32 cellular contexts compared by ENCODE assay signal in the genomic region with DNA sequence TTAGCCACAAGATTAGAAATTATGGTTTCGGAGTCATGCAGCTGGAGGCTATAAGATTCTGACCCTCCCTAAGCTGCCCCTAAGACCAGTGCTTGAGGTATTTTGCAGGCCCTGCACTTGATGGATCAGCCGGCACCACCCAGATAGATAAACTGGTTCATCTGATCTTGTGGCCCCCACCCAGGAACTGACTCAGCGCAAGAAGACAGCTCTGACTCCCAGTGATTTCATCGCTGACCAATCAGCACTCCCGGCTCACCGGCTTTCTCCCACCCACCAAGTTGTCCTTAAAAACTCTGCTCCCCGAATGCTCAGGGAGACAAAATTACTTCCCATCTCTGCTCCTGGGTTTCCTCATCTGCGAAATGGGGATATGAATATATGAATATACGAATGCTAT. TPM values are rescaled to one million over a fixed set of nuclear protein-coding genes. Genes with fewer than 3 reads are reported as not detected.
"Had no signal": no experiment of that assay in that cellular context is flagged by ENCODE, and none has a peak within 500 bp of the region (broad histone marks: within the 10 kb centered on the region; RNA-seq: fewer than 3 reads in every experiment).

No MANE protein-coding gene starts in this region.

- H3K4me3 Mint-ChIP-seq: stimulated activated effector memory CD8-positive, alpha-beta T cell treated with anti-CD3 and anti-CD28 coated beads, Interleukin-12 subunit alpha, Interleukin-12 subunit beta, amount 100 ng/mL, for 72 hours; stimulated activated memory B cell treated with anti-CD40 and anti-IgM and Interleukin-4, amounts not matched to agents 10 μg/mL and 1 μg/mL and 100 μg/mL, for 72 hours; stimulated activated naive B cell treated with anti-CD40 and anti-IgM and Interleukin-4, amounts not matched to agents 10 μg/mL and 1 μg/mL and 100 μg/mL, for 72 hours; stimulated activated naive CD8-positive, alpha-beta T cell treated with anti-CD3 and anti-CD28 coated beads, Interleukin-15, amount 100 ng/mL, for 72 hours; stimulated activated naive CD8-positive, alpha-beta T cell treated with anti-CD3 and anti-CD28 coated beads, Interleukin-15, Interleukin-2, amounts not matched to agents 100 ng/mL and 50 ng/mL, for 24 hours had no signal

- H3K27ac ChIP-seq: stomach, suprapubic skin, testis, thoracic aorta, thyroid gland, tibial artery, tibial nerve, transverse colon, upper lobe of left lung, upper lobe of right lung, uterus, vagina had no signal

- H3K36me3 ChIP-seq: stomach, suprapubic skin, thoracic aorta, thyroid gland, tibial artery, tibial nerve, transverse colon, upper lobe of left lung, upper lobe of right lung, uterus, vagina had no signal

- H3K9me3 ChIP-seq: stomach, suprapubic skin, testis, thoracic aorta, thyroid gland, tibial artery, transverse colon, upper lobe of left lung, upper lobe of right lung, uterus, vagina had no signal

- H3K27ac Mint-ChIP-seq: stimulated activated effector memory CD8-positive, alpha-beta T cell treated with anti-CD3 and anti-CD28 coated beads, Interleukin-12 subunit alpha, Interleukin-12 subunit beta, amount 100 ng/mL, for 72 hours; stimulated activated memory B cell treated with anti-CD40 and anti-IgM and Interleukin-4, amounts not matched to agents 10 μg/mL and 1 μg/mL and 100 μg/mL, for 72 hours; stimulated activated naive B cell treated with anti-CD40 and anti-IgM and Interleukin-4, amounts not matched to agents 10 μg/mL and 1 μg/mL and 100 μg/mL, for 72 hours; stimulated activated naive CD8-positive, alpha-beta T cell treated with anti-CD3 and anti-CD28 coated beads, Interleukin-15, amount 100 ng/mL, for 72 hours; stimulated activated naive CD8-positive, alpha-beta T cell treated with anti-CD3 and anti-CD28 coated beads, Interleukin-15, Interleukin-2, amounts not matched to agents 100 ng/mL and 50 ng/mL, for 24 hours had no signal

- ATAC-seq: stimulated activated effector memory CD8-positive, alpha-beta T cell treated with anti-CD3 and anti-CD28 coated beads, Interleukin-12 subunit alpha, Interleukin-12 subunit beta, amount 100 ng/mL, for 72 hours; stimulated activated memory B cell treated with anti-CD40 and anti-IgM and Interleukin-4, amounts not matched to agents 10 μg/mL and 1 μg/mL and 100 μg/mL, for 72 hours; stimulated activated naive B cell treated with anti-CD40 and anti-IgM and Interleukin-4, amounts not matched to agents 10 μg/mL and 1 μg/mL and 100 μg/mL, for 72 hours; stimulated activated naive CD8-positive, alpha-beta T cell treated with anti-CD3 and anti-CD28 coated beads, Interleukin-15, amount 100 ng/mL, for 72 hours; stimulated activated naive CD8-positive, alpha-beta T cell treated with anti-CD3 and anti-CD28 coated beads, Interleukin-15, Interleukin-2, amounts not matched to agents 100 U/mL and 50 U/mL, for 24 hours; upper lobe of right lung had no signal

- DNase-seq: stimulated activated CD4-positive, alpha-beta T cell treated with anti-CD3 and anti-CD28 coated beads, Interleukin-2, amount 100 ng/mL, for 48 hours; stimulated activated CD4-positive, alpha-beta T cell treated with anti-CD3 and anti-CD28 coated beads, Interleukin-4, amount 100 ng/mL, for 1 hour; stimulated activated CD4-positive, alpha-beta T cell treated with anti-CD3 and anti-CD28 coated beads, Interleukin-4, amount 100 ng/mL, for 24 hours; stimulated activated CD4-positive, alpha-beta T cell treated with anti-CD3 and anti-CD28 coated beads, Interleukin-4, amount 100 ng/mL, for 4 hours; stimulated activated CD8-positive, alpha-beta memory T cell treated with anti-CD3 and anti-CD28 coated beads, Interleukin-4, amount 100 ng/mL, for 48 hours; stimulated activated naive B cell treated with anti-CD40 and anti-IgM and Interleukin-4, amounts not matched to agents 10 μg/mL and 1 μg/mL and 100 μg/mL, for 72 hours; stimulated activated naive CD4-positive, alpha-beta T cell; stimulated activated naive CD4-positive, alpha-beta T cell treated with Interleukin-2 at 50 U/mL for 16 hours; stimulated activated naive CD8-positive, alpha-beta T cell treated with anti-CD3 and anti-CD28 coated beads, Interleukin-15, amount 100 ng/mL, for 72 hours; stimulated activated naive CD8-positive, alpha-beta T cell treated with anti-CD3 and anti-CD28 coated beads, Interleukin-15, Interleukin-2, amounts not matched to agents 100 U/mL and 50 U/mL, for 24 hours; stomach; substantia nigra; testis; thyroid gland; tibial artery; transverse colon; trophoblast cell; upper lobe of left lung; upper lobe of right lung; uterus had no signal

- H3K4me1 ChIP-seq: stomach, suprapubic skin, testis, thyroid gland, tibial artery, tibial nerve, transverse colon, upper lobe of left lung, upper lobe of right lung, uterus, vagina had no signal

- H3K9me3 Mint-ChIP-seq: stimulated activated effector memory CD8-positive, alpha-beta T cell treated with anti-CD3 and anti-CD28 coated beads, Interleukin-12 subunit alpha, Interleukin-12 subunit beta, amount 100 ng/mL, for 72 hours; stimulated activated memory B cell treated with anti-CD40 and anti-IgM and Interleukin-4, amounts not matched to agents 10 μg/mL and 1 μg/mL and 100 μg/mL, for 72 hours; stimulated activated naive CD8-positive, alpha-beta T cell treated with anti-CD3 and anti-CD28 coated beads, Interleukin-15, amount 100 ng/mL, for 72 hours; stimulated activated naive CD8-positive, alpha-beta T cell treated with anti-CD3 and anti-CD28 coated beads, Interleukin-15, Interleukin-2, amounts not matched to agents 100 ng/mL and 50 ng/mL, for 24 hours had no signal

- H3K4me3 ChIP-seq: stomach, suprapubic skin, testis, thoracic aorta, thyroid gland, tibial artery, tibial nerve, transverse colon, upper lobe of left lung, upper lobe of right lung, uterus, vagina had no signal

- H3K27me3 ChIP-seq: suprapubic skin, testis, thyroid gland, tibial artery, tibial nerve, transverse colon, upper lobe of left lung, upper lobe of right lung, uterus, vagina had no signal

- FAIRE-seq: urothelium cell line had no signal

- H3K4me1 Mint-ChIP-seq: stimulated activated effector memory CD8-positive, alpha-beta T cell treated with anti-CD3 and anti-CD28 coated beads, Interleukin-12 subunit alpha, Interleukin-12 subunit beta, amount 100 ng/mL, for 72 hours; stimulated activated memory B cell treated with anti-CD40 and anti-IgM and Interleukin-4, amounts not matched to agents 10 μg/mL and 1 μg/mL and 100 μg/mL, for 72 hours; stimulated activated naive CD8-positive, alpha-beta T cell treated with anti-CD3 and anti-CD28 coated beads, Interleukin-15, amount 100 ng/mL, for 72 hours had no signal

- H3K36me3 Mint-ChIP-seq: stimulated activated effector memory CD8-positive, alpha-beta T cell treated with anti-CD3 and anti-CD28 coated beads, Interleukin-12 subunit alpha, Interleukin-12 subunit beta, amount 100 ng/mL, for 72 hours; stimulated activated memory B cell treated with anti-CD40 and anti-IgM and Interleukin-4, amounts not matched to agents 10 μg/mL and 1 μg/mL and 100 μg/mL, for 72 hours; stimulated activated naive B cell treated with anti-CD40 and anti-IgM and Interleukin-4, amounts not matched to agents 10 μg/mL and 1 μg/mL and 100 μg/mL, for 72 hours had no signal

RNA-seq across cellular contexts. Expression of a gene that starts 33.4 kb away (rescaled TPM):
- total RNA-seq: stomach, subcutaneous adipose tissue, suprapubic skin, temporal lobe, thoracic aorta, tibial nerve, transverse colon, upper lobe of left lung, upper lobe of right lung, ureter, urinary bladder, uterus, vagina had no signal
- polyA plus RNA-seq: stomach, urinary bladder had no signal
